8 cellular contexts compared by ENCODE assay signal in genomic region chr12:108313609-108314331, GRCh38. TPM values are rescaled to one million over a fixed set of nuclear protein-coding genes. Genes with fewer than 3 reads are reported as not detected.
DNase-seq lines count a peak whose midpoint lies in the region; ATAC-seq and TF ChIP-seq lines count a peak whose summit lies in the region.

No MANE protein-coding gene starts in this region.

- peak overlapping the region; percentile 65 to 80 (median 74) for H3K4me3 Mint-ChIP-seq in CD4-positive, CD25-positive, alpha-beta regulatory T cell
- H3K4me3 Mint-ChIP-seq in naive thymus-derived CD4-positive, alpha-beta T cell, result peak overlapping the region in 9 of 10 donors; percentile 6 to 82 (median 67)

- peak overlapping the region; percentile 37 for H3K4me3 ChIP-seq in CD4-positive, CD25-positive, alpha-beta regulatory T cell (ENCODE audit: low read depth, low read length)
- H3K4me3 ChIP-seq in naive thymus-derived CD4-positive, alpha-beta T cell (ENCODE audit: low read length), result no peak overlapping the region
- no peak overlapping the region for H3K4me3 ChIP-seq in MM.1S (ENCODE audit: low read length)

- no peaks in the 10 kb centered on the region for H3F3A ChIP-seq in MM.1S (ENCODE audit: insufficient read depth, low read length)

- H3K27me3 Mint-ChIP-seq in CD4-positive, CD25-positive, alpha-beta regulatory T cell, result peaks cover 5% of the 10 kb centered on the region
- peaks cover 0 to 10% (median under 1%) of the 10 kb centered on the region in 5 donors for H3K27me3 Mint-ChIP-seq in naive thymus-derived CD4-positive, alpha-beta T cell

- H3K36me3 ChIP-seq in CD4-positive, CD25-positive, alpha-beta regulatory T cell (ENCODE audit: control insufficient read depth, insufficient read depth, low read length), result no peaks in the 10 kb centered on the region
- no peaks in the 10 kb centered on the region for H3K36me3 ChIP-seq in naive thymus-derived CD4-positive, alpha-beta T cell (ENCODE audit: control insufficient read depth in 2 of 3, insufficient read depth in 3 of 3, low read length in 3 of 3)
- no peaks in the 10 kb centered on the region for H3K36me3 ChIP-seq in MM.1S (replicated peaks; ENCODE audit: insufficient read depth, low read length)

- peaks cover 25% of the 10 kb centered on the region for H3K4me1 ChIP-seq in CD4-positive, CD25-positive, alpha-beta regulatory T cell (ENCODE audit: control insufficient read depth, insufficient read depth, low read length, poor library complexity, severe bottlenecking)
- peaks cover 0 to 16% of the 10 kb centered on the region in 2 donors for H3K4me1 ChIP-seq in naive thymus-derived CD4-positive, alpha-beta T cell (ENCODE audit: control insufficient read depth in 2 of 2, insufficient read depth in 2 of 2, low read length in 2 of 2)
- H3K4me1 ChIP-seq in MM.1S (ENCODE audit: low read length), result no peaks in the 10 kb centered on the region

- peaks cover 5 to 57% (median 11%) of the 10 kb centered on the region in 4 donors for H3K4me1 Mint-ChIP-seq in CD4-positive, CD25-positive, alpha-beta regulatory T cell
- peaks cover 7 to 31% (median 16%) of the 10 kb centered on the region in 7 donors for H3K4me1 Mint-ChIP-seq in naive thymus-derived CD4-positive, alpha-beta T cell

- H2AFZ ChIP-seq in MM.1S (ENCODE audit: low read length), result no peak overlapping the region

- H3K9me2 ChIP-seq in MM.1S (replicated peaks; ENCODE audit: insufficient read depth, low read length), result no peaks in the 10 kb centered on the region

- no peak for TF ChIP-seq CTCF in MM.1S (IDR thresholded peaks at IDR 0.05; ENCODE audit: low read length)

- peak in 1 of 3 donors; percentile 70 for DNase-seq in CD4-positive, CD25-positive, alpha-beta regulatory T cell
- DNase-seq in NOMO-1 (lab: John Stamatoyannopoulos, UW; ENCODE audit: unreplicated experiment in 2 of 2) (peak; percentile 90 to 95), dermis blood vessel endothelial cell (peak; percentile 39), NCI-H748 (lab: John Stamatoyannopoulos, UW; ENCODE audit: unreplicated experiment) (no peak), NCI-H2227 (lab: John Stamatoyannopoulos, UW; ENCODE audit: unreplicated experiment) (no peak), MM.1S (no peak)
- peak in 4 of 9 donors; percentile 10 to 41 (median 30) for DNase-seq in naive thymus-derived CD4-positive, alpha-beta T cell

- H3K79me2 ChIP-seq in MM.1S (ENCODE audit: low read length), result no peaks in the 10 kb centered on the region

- H3K9ac ChIP-seq in MM.1S (ENCODE audit: low read length), result no peak overlapping the region

- intact Hi-C loops in naive thymus-derived CD4-positive, alpha-beta T cell (cut with micrococcal nuclease), result no loop called here

- peak; percentile 57 to 65 for ATAC-seq in CD4-positive, CD25-positive, alpha-beta regulatory T cell (ENCODE audit: low read depth in 2 of 2)
- peak; percentile 92 for ATAC-seq in naive thymus-derived CD4-positive, alpha-beta T cell
- ATAC-seq in GM21529 (IDR thresholded peaks at IDR 0.05; ENCODE audit: unreplicated experiment), result no peak

- POLR2A ChIA-PET in naive thymus-derived CD4-positive, alpha-beta T cell (lab: Charles Lee), result no interaction called here

- CTCF ChIA-PET in naive thymus-derived CD4-positive, alpha-beta T cell (lab: Charles Lee), result no interaction called here

- no peaks in the 10 kb centered on the region for H3K9me3 ChIP-seq in CD4-positive, CD25-positive, alpha-beta regulatory T cell (ENCODE audit: control insufficient read depth in 2 of 2, low read length in 2 of 2)
- no peaks in the 10 kb centered on the region for H3K9me3 ChIP-seq in naive thymus-derived CD4-positive, alpha-beta T cell (ENCODE audit: control insufficient read depth in 2 of 3, low read length in 3 of 3)
- H3K9me3 ChIP-seq in MM.1S (replicated peaks; ENCODE audit: insufficient read depth, low read length), result no peaks in the 10 kb centered on the region

- H3K9me3 Mint-ChIP-seq in CD4-positive, CD25-positive, alpha-beta regulatory T cell, result peaks cover 0 to under 1% (median 0%) of the 10 kb centered on the region in 7 donors
- no peaks in the 10 kb centered on the region for H3K9me3 Mint-ChIP-seq in naive thymus-derived CD4-positive, alpha-beta T cell

- no peaks in the 10 kb centered on the region for H4K20me1 ChIP-seq in MM.1S (ENCODE audit: insufficient read depth, low read length)

- H3K4me2 ChIP-seq in MM.1S (ENCODE audit: low read depth, low read length), result no peak overlapping the region

- H3K27ac ChIP-seq in CD4-positive, CD25-positive, alpha-beta regulatory T cell (ENCODE audit: insufficient read depth, low read length, poor library complexity, severe bottlenecking), result peak overlapping the region; percentile 10
- no peak overlapping the region for H3K27ac ChIP-seq in naive thymus-derived CD4-positive, alpha-beta T cell (ENCODE audit: low read depth, low read length)
- no peak overlapping the region for H3K27ac ChIP-seq in MM.1S (ENCODE audit: low read length)

- no peaks in the 10 kb centered on the region for H3K27me3 ChIP-seq in CD4-positive, CD25-positive, alpha-beta regulatory T cell (ENCODE audit: control insufficient read depth, insufficient read depth, low read length)
- no peaks in the 10 kb centered on the region for H3K27me3 ChIP-seq in naive thymus-derived CD4-positive, alpha-beta T cell (ENCODE audit: control insufficient read depth in 2 of 2, insufficient read depth in 2 of 2, low read length in 2 of 2)
- no peaks in the 10 kb centered on the region for H3K27me3 ChIP-seq in MM.1S (replicated peaks; ENCODE audit: insufficient read depth, low read length)

- no peaks in the 10 kb centered on the region for H3K36me3 Mint-ChIP-seq in CD4-positive, CD25-positive, alpha-beta regulatory T cell
- no peaks in the 10 kb centered on the region for H3K36me3 Mint-ChIP-seq in naive thymus-derived CD4-positive, alpha-beta T cell

- peak overlapping the region; percentile 65 to 98 (median 84) for H3K27ac Mint-ChIP-seq in CD4-positive, CD25-positive, alpha-beta regulatory T cell
- H3K27ac Mint-ChIP-seq in naive thymus-derived CD4-positive, alpha-beta T cell, result peak overlapping the region in 5 of 9 donors; percentile 42 to 82 (median 73)

RNA-seq across cellular contexts. Expression of gene CMKLR1, which starts 25.3 kb away (rescaled TPM):
- 1.1 TPM for total RNA-seq in CD4-positive, CD25-positive, alpha-beta regulatory T cell
- polyA plus RNA-seq in CD4-positive, CD25-positive, alpha-beta regulatory T cell, result 1 to 10 TPM in 1 of 4 donors, under 1 TPM in 3; 0.18 to 1.6 (median 0.29) TPM
- total RNA-seq in dermis blood vessel endothelial cell, result 0.19 and 1.0 TPM in 2 replicates
- 1 to 10 TPM in 3 of 5 experiments, under 1 TPM in 1, not detected in 1; 0.64 to 8.8 (median 2.0) TPM for total RNA-seq in naive thymus-derived CD4-positive, alpha-beta T cell
- under 1 TPM in 1 of 2 donors, not detected in 1; 0.06 TPM for polyA plus RNA-seq in naive thymus-derived CD4-positive, alpha-beta T cell

Comparison
In these comparisons a context has a peak if more than half of its experiments do, and no peak if none do; other contexts are left out.
1. DNase-seq: peak in NOMO-1 (2 of 2) and dermis blood vessel endothelial cell (single experiment); none in NCI-H748 (single experiment), NCI-H2227 (single experiment) and MM.1S (single experiment).